Comparison of ENCODE assay signal across 8 cellular contexts in genomic region chr1:16514107-16515055, GRCh38. TPM values are rescaled to one million over a fixed set of nuclear protein-coding genes. Genes with fewer than 3 reads are reported as not detected.
A peak's percentile ranks its signal among the peaks of the same experiment; 100 is the strongest.
DNase-seq lines count a peak whose midpoint lies in the region; TF ChIP-seq lines count a peak whose summit lies in the region.
"Not testable (repeated sequence)": the region's sequence is repeated elsewhere in the genome, so short reads cannot be mapped to it uniquely, and the experiment has no call there.

Gene RNU1-1 (minus strand): TSS chr1:16514285.

- DNase-seq in H7 = not testable (repeated sequence)
- DNase-seq in NCI-H2171 treated with DMSO at 0.1 percent for 48 hours (lab: John Stamatoyannopoulos, UW) (peak; percentile 88), fibroblast of lung (ENCODE audit: low read depth in 2 of 2) (peak; percentile 82 to 92), mesothelial cell of epicardium (ENCODE audit: low spot score in 2 of 2, unreplicated experiment in 2 of 2) (peak; percentile 45 to 84)
- DNase-seq in T-helper 2 cell treated with Interferon-gamma antibody and Interleukin-4, amounts not matched to agents 5 μg/mL and 100 μg/mL, for 36 hours (ENCODE audit: low spot score) = peak; percentile 82
- DNase-seq in activated naive CD4-positive, alpha-beta T cell treated with anti-CD3 and anti-CD28 coated beads, Interleukin-2, amount 50 U/mL, for 16 hours = peak; percentile 62
- peak; percentile 56 to 61 for DNase-seq in stimulated activated CD4-positive, alpha-beta T cell treated with anti-CD3 and anti-CD28 coated beads, Interleukin-1b, Interleukin-23, amount 100 ng/mL, for 4 hours (ENCODE audit: low read depth in 2 of 2)

- not testable (repeated sequence) for TF ChIP-seq CTCF in fibroblast of lung (conservative IDR thresholded peaks at IDR 0.05 in 1 of 2, IDR thresholded peaks at IDR 0.05 in 1 of 2; ENCODE audit: low read depth in 1 of 2, low read length in 2 of 2); mesothelial cell of epicardium (IDR thresholded peaks at IDR 0.05; ENCODE audit: unreplicated experiment)

- peak within 1 kb of the TSS; percentile 89 for H2AFZ ChIP-seq in ACC112 (ENCODE audit: low read length, unreplicated experiment)
- H2AFZ ChIP-seq in fibroblast of lung (ENCODE audit: low read length) = peak within 1 kb of the TSS; percentile 41

- H3K27me3 ChIP-seq in ACC112 (ENCODE audit: insufficient read depth, low read length); H7 (ENCODE audit: control insufficient read depth, insufficient read depth, low read length); fibroblast of lung (ENCODE audit: control insufficient read depth, insufficient read depth, low read length): not testable (repeated sequence)

- not testable (repeated sequence) for H3K9me3 Mint-ChIP-seq in T-helper 2 cell treated with Interferon-gamma antibody and Interleukin-4, amounts not matched to agents 5 μg/mL and 100 μg/mL, for 36 hours; mesothelial cell of epicardium

- not testable (repeated sequence) for H3K9me3 ChIP-seq in fibroblast of lung (ENCODE audit: control insufficient read depth, insufficient read depth, low read depth, low read length)

- H3K27ac ChIP-seq in ACC112 (ENCODE audit: low read depth, low read length) (peak within 1 kb of the TSS; percentile 93), fibroblast of lung (ENCODE audit: insufficient read depth, low read length) (peak within 1 kb of the TSS; percentile 97)

- not testable (repeated sequence) for H4K20me1 ChIP-seq in fibroblast of lung (ENCODE audit: control insufficient read depth, extremely low read depth, insufficient read depth, low read length)

- peak within 1 kb of the TSS; percentile 86 for H3K9ac ChIP-seq in fibroblast of lung (ENCODE audit: insufficient read depth, low read length)

- H3K79me2 ChIP-seq in ACC112 (ENCODE audit: control insufficient read depth, insufficient read depth, low read length, unreplicated experiment); fibroblast of lung (ENCODE audit: control insufficient read depth, insufficient read depth, low read length): not testable (repeated sequence)

- not testable (repeated sequence) for H3K27ac Mint-ChIP-seq in T-helper 2 cell treated with Interferon-gamma antibody and Interleukin-4, amounts not matched to agents 5 μg/mL and 100 μg/mL, for 36 hours; mesothelial cell of epicardium

- peaks cover 18% of the 10 kb centered on the region for H3K27me3 Mint-ChIP-seq in T-helper 2 cell treated with Interferon-gamma antibody and Interleukin-4, amounts not matched to agents 5 μg/mL and 100 μg/mL, for 36 hours (ENCODE audit: low read depth)
- H3K27me3 Mint-ChIP-seq in mesothelial cell of epicardium (ENCODE audit: low read depth) = peaks cover 19% of the 10 kb centered on the region

- not testable (repeated sequence) for H3K4me1 Mint-ChIP-seq in T-helper 2 cell treated with Interferon-gamma antibody and Interleukin-4, amounts not matched to agents 5 μg/mL and 100 μg/mL, for 36 hours (ENCODE audit: low read depth); mesothelial cell of epicardium

- H3K36me3 ChIP-seq in ACC112 (ENCODE audit: insufficient read depth, low read length); H7 (replicated peaks; ENCODE audit: control insufficient read depth, insufficient read depth, low read length); fibroblast of lung (ENCODE audit: control insufficient read depth, insufficient read depth, low read length): not testable (repeated sequence)

- not testable (repeated sequence) for H3K36me3 Mint-ChIP-seq in T-helper 2 cell treated with Interferon-gamma antibody and Interleukin-4, amounts not matched to agents 5 μg/mL and 100 μg/mL, for 36 hours (ENCODE audit: low read depth); mesothelial cell of epicardium

- H3K4me3 ChIP-seq in ACC112 (ENCODE audit: low read depth, low read length) (peak within 1 kb of the TSS; percentile 80), H7 (ENCODE audit: insufficient read depth, low read depth, low read length) (peak within 1 kb of the TSS; percentile 36), fibroblast of lung (replicated peaks in 1 of 4; ENCODE audit: control extremely low read depth in 1 of 4, insufficient read depth in 1 of 4, low read depth in 3 of 4, low read length in 4 of 4) (peak within 1 kb of the TSS in 2 of 4 experiments; percentile 42 to 62)

- H3K4me2 ChIP-seq in fibroblast of lung (ENCODE audit: extremely low read depth, insufficient read depth, low read length) = peak within 1 kb of the TSS; percentile 35

- H3K4me3 Mint-ChIP-seq in T-helper 2 cell treated with Interferon-gamma antibody and Interleukin-4, amounts not matched to agents 5 μg/mL and 100 μg/mL, for 36 hours; mesothelial cell of epicardium: not testable (repeated sequence)

- H3K4me1 ChIP-seq in ACC112 (ENCODE audit: control insufficient read depth, insufficient read depth, low read length, unreplicated experiment); fibroblast of lung (ENCODE audit: control insufficient read depth, extremely low read depth, insufficient read depth, low read length): not testable (repeated sequence)

RNA-seq across cellular contexts. Expression of gene RNU1-1, which starts in this region (rescaled TPM):
- total RNA-seq in H7 (2014; rRNA removed; shearing (Covaris generic)) = under 0.01 TPM in 2 replicates
- total RNA-seq in fibroblast of lung = under 0.01 and 3,997 TPM in 2 replicates
- not detected in 2 replicates for polyA plus RNA-seq in fibroblast of lung
- polyA plus RNA-seq in fibroblast of lung (2012) = 44.1 and 65.6 TPM in 2 replicates
- under 0.01 TPM in 2 replicates for polyA minus RNA-seq in fibroblast of lung (ENCODE audit: low replicate concordance)
- 3,774 to 3,945 TPM (median 3,937 TPM) in 3 replicates for total RNA-seq in mesothelial cell of epicardium
